In the genomic region with DNA sequence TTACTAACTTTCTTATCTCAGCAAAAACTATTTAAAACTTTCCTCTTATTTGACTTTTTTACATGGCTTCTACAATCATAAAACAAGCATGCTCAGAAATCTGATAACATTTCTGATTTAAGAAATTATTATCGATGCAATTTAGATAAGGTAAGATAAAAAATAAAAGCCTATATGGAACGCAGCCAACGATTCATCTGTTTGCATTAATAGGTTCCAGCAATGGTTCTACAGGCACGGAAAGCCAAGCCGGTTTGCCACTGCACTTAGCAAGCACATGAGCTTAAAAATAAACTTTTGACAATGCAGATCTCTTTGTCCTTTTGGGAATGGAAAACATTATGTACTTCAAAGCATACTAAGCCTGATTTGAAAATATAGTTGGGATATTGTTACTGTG, we compare ENCODE assay signal across 15 cellular contexts.
DNase-seq lines count a peak whose midpoint lies in the region; ATAC-seq and TF ChIP-seq lines count a peak whose summit lies in the region.
"Had no signal": no experiment of that assay in that cellular context is flagged by ENCODE, and none has a peak within 500 bp of the region (broad histone marks: within the 10 kb centered on the region; RNA-seq: fewer than 3 reads in every experiment).

No MANE protein-coding gene starts in this region.

- H3K9me3 Mint-ChIP-seq in naive thymus-derived CD8-positive, alpha-beta T cell = peaks cover 0 to 4% (median 0%) of the 10 kb centered on the region in 9 donors

- no peaks in the 10 kb centered on the region for H3K27me3 Mint-ChIP-seq in naive thymus-derived CD8-positive, alpha-beta T cell
- H3K27me3 Mint-ChIP-seq: activated naive CD8-positive, alpha-beta T cell; IgD-negative memory B cell; stimulated activated naive B cell treated with anti-CD40 and anti-IgM and Interleukin-4, amounts not matched to agents 10 μg/mL and 1 μg/mL and 100 μg/mL, for 72 hours had no signal

- 0 to 1% methylated on average over 5 of the region's 5 CpGs for WGBS in GM23248 (ENCODE audit: low coverage in 1 of 2, low lambda C conversion rate in 2 of 2, missing lambda C conversion rate in 2 of 2), 2 experiments

- no peak overlapping the region for H3K27ac Mint-ChIP-seq in naive thymus-derived CD8-positive, alpha-beta T cell
- H3K27ac Mint-ChIP-seq: activated naive CD8-positive, alpha-beta T cell; IgD-negative memory B cell had no signal

- peak overlapping the region; percentile 63 for H2AFZ ChIP-seq in GM23248

- ATAC-seq in left lobe of liver = no peak
- no peak for ATAC-seq in naive thymus-derived CD8-positive, alpha-beta T cell
- ATAC-seq: stimulated activated naive B cell treated with anti-CD40 and anti-IgM and Interleukin-4, amounts not matched to agents 10 μg/mL and 1 μg/mL and 100 μg/mL, for 72 hours had no signal

- DNase-seq in GM23248 = peak; percentile 68
- DNase-seq in adipocyte (ENCODE audit: low read depth) = peak; percentile 76
- DNase-seq in iris pigment epithelial cell (ENCODE audit: low read depth) = peak; percentile 49
- DNase-seq in activated CD8-positive, alpha-beta memory T cell treated with anti-CD3 and anti-CD28 coated beads for 24 hours = no peak
- DNase-seq in HT-29 (ENCODE audit: low spot score) = no peak
- DNase-seq in left lobe of liver (ENCODE audit: low spot score) = no peak
- DNase-seq in naive thymus-derived CD8-positive, alpha-beta T cell = no peak
- DNase-seq: activated CD4-positive, alpha-beta T cell treated with anti-CD3 and anti-CD28 coated beads for 48 hours; NCI-H2171; SIG-M5; stimulated activated naive B cell treated with anti-CD40 and anti-IgM and Interleukin-4, amounts not matched to agents 10 μg/mL and 1 μg/mL and 100 μg/mL, for 72 hours; T1000 had no signal

- peak overlapping the region; percentile 88 for H3K9ac ChIP-seq in GM23248
- peak overlapping the region; percentile 84 for H3K9ac ChIP-seq in adipocyte (ENCODE audit: low read length)

- H3F3A ChIP-seq in GM23248 (ENCODE audit: insufficient read depth) = peaks cover 85% of the 10 kb centered on the region

- peak overlapping the region; percentile 10; the same call in 1 of the 2 replicates for H3K27ac ChIP-seq in 22Rv1
- peak overlapping the region; percentile 86 for H3K27ac ChIP-seq in GM23248

- no peaks in the 10 kb centered on the region for H3K4me1 Mint-ChIP-seq in naive thymus-derived CD8-positive, alpha-beta T cell
- H3K4me1 Mint-ChIP-seq: IgD-negative memory B cell; stimulated activated naive B cell treated with anti-CD40 and anti-IgM and Interleukin-4, amounts not matched to agents 10 μg/mL and 1 μg/mL and 100 μg/mL, for 72 hours had no signal

- no peaks in the 10 kb centered on the region for H3K36me3 ChIP-seq in GM23248 (ENCODE audit: low read depth)
- H3K36me3 ChIP-seq in adipocyte (ENCODE audit: control insufficient read depth, insufficient read depth, low read length, severe bottlenecking) = no peaks in the 10 kb centered on the region

- POLR2A ChIA-PET in naive thymus-derived CD8-positive, alpha-beta T cell (lab: Charles Lee) = no interaction called here

- H3K4me1 ChIP-seq in GM23248 (ENCODE audit: insufficient read depth) (peaks cover 68% of the 10 kb centered on the region), adipocyte (ENCODE audit: control insufficient read depth, insufficient read depth, low read length) (peaks cover 49% of the 10 kb centered on the region)

- H3K9me3 ChIP-seq in GM23248 (ENCODE audit: low read depth) = no peaks in the 10 kb centered on the region
- no peaks in the 10 kb centered on the region for H3K9me3 ChIP-seq in adipocyte (ENCODE audit: control insufficient read depth, low read length)

- H3K4me3 ChIP-seq in GM23248 = peak overlapping the region; percentile 83
- peak overlapping the region; percentile 74 for H3K4me3 ChIP-seq in adipocyte (ENCODE audit: low read length)

- no peaks in the 10 kb centered on the region for H3K36me3 Mint-ChIP-seq in naive thymus-derived CD8-positive, alpha-beta T cell
- H3K36me3 Mint-ChIP-seq: activated naive CD8-positive, alpha-beta T cell; IgD-negative memory B cell; stimulated activated naive B cell treated with anti-CD40 and anti-IgM and Interleukin-4, amounts not matched to agents 10 μg/mL and 1 μg/mL and 100 μg/mL, for 72 hours had no signal

- in situ Hi-C loops in GM23248 (cut with MboI) = no loop called here

- H3K9me2 ChIP-seq in GM23248 (ENCODE audit: insufficient read depth) = no peaks in the 10 kb centered on the region

- no peak for TF ChIP-seq CTCF in 22Rv1 (IDR thresholded peaks at IDR 0.05)

- H4K20me1 ChIP-seq in GM23248 (ENCODE audit: insufficient read depth) = no peaks in the 10 kb centered on the region

- H3K4me3 Mint-ChIP-seq in naive thymus-derived CD8-positive, alpha-beta T cell = no peak overlapping the region
- H3K4me3 Mint-ChIP-seq: activated naive CD8-positive, alpha-beta T cell; IgD-negative memory B cell; stimulated activated naive B cell treated with anti-CD40 and anti-IgM and Interleukin-4, amounts not matched to agents 10 μg/mL and 1 μg/mL and 100 μg/mL, for 72 hours had no signal

- H3K27me3 ChIP-seq in GM23248 (replicated peaks; ENCODE audit: insufficient read depth) (no peaks in the 10 kb centered on the region), adipocyte (replicated peaks; ENCODE audit: control insufficient read depth, insufficient read depth, low read length) (no peaks in the 10 kb centered on the region)

- H3K79me2 ChIP-seq in GM23248 (ENCODE audit: insufficient read depth) = peaks cover 54% of the 10 kb centered on the region

- peak overlapping the region; percentile 99 for H3K4me2 ChIP-seq in GM23248 (ENCODE audit: unreplicated experiment)

Comparison
In these comparisons a context has a peak if more than half of its experiments do, and no peak if none do; other contexts are left out.
1. DNase-seq: peak in GM23248 (single experiment), adipocyte (single experiment) and iris pigment epithelial cell (single experiment); none in activated CD8-positive, alpha-beta memory T cell treated with anti-CD3 and anti-CD28 coated beads for 24 hours (single experiment), HT-29 (single experiment), left lobe of liver (single experiment) and naive thymus-derived CD8-positive, alpha-beta T cell (0 of 10).